In the genomic region with DNA sequence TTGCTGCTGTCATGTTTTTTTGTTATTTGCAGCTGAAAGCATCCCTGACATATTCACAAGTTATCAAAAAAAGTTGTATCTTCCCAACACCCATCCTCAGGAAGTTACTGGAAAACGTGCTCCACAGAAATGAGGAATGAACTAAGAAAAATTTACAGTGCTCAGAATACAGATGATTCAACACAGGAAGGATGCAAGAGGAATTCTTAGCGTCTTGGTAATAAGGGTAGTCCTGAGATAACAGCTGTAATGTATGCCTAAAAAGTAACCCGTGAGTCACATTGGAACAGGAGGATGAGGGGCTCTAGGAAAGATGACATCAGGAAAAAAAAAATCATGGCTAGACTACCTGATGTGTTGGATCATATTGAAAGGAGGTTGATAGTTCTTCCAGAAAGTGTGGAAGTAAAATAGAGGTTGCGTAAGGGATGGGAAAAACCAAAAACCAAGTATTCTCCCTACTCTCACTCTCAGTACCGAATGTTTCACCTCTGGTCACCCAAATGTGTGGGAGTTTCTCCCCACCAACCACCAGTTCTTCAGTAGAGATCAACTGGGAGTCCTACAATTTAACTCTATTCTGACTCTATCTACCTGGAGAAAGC, we compare ENCODE assay signal across 22 cellular contexts. TPM values are rescaled to one million over a fixed set of nuclear protein-coding genes. Genes with fewer than 3 reads are reported as not detected.
DNase-seq lines count a peak whose midpoint lies in the region; ATAC-seq and TF ChIP-seq lines count a peak whose summit lies in the region.
"Had no signal": no experiment of that assay in that cellular context is flagged by ENCODE, and none has a peak within 500 bp of the region (broad histone marks: within the 10 kb centered on the region; RNA-seq: fewer than 3 reads in every experiment).

No MANE protein-coding gene starts in this region.

- DNase-seq in 8988T, result peak; percentile 51
- peak; percentile 57 for DNase-seq in GM04504 (ENCODE audit: low read depth)
- peak; percentile 82 for DNase-seq in amniotic epithelial cell (ENCODE audit: low read depth)
- DNase-seq in foreskin keratinocyte, result peak; percentile 55 to 84
- no peak for DNase-seq in GM23338 (ENCODE audit: low spot score)
- DNase-seq in DMS 273 treated with DMSO at 0.1 percent for 48 hours (lab: John Stamatoyannopoulos, UW), result no peak
- no peak for DNase-seq in activated naive CD4-positive, alpha-beta T cell treated with Interleukin-2 at 50 U/mL for 16 hours
- DNase-seq: ACHN; activated B cell treated with CpG ODN at 0.5 μM for 24 hours; activated gamma-delta T cell treated with Interleukin-2 at 50 U/mL for 16 hours; H7; hippocampal formation; Kasumi-1; NCI-H1694; NCI-H510A; nephron progenitor cell; OCI-M1; stimulated activated naive B cell treated with anti-CD40 and anti-IgM and Interleukin-4, amounts not matched to agents 10 μg/mL and 1 μg/mL and 100 μg/mL, for 72 hours; upper lobe of right lung had no signal

- TF ChIP-seq CTCF in foreskin keratinocyte (conservative IDR thresholded peaks at IDR 0.05) (no peak), GM23338 (conservative IDR thresholded peaks at IDR 0.05; ENCODE audit: low read depth in 2 of 2) (no peak)

- H3K27ac ChIP-seq in foreskin keratinocyte (no peak overlapping the region), GM23338 (ENCODE audit: low read depth) (no peak overlapping the region)
- H3K27ac ChIP-seq: cardiac muscle cell, upper lobe of right lung had no signal

- no peak overlapping the region for H2AFZ ChIP-seq in GM23338

- H3K36me3 Mint-ChIP-seq in GM23338 (ENCODE audit: low read depth), result peaks cover 3% of the 10 kb centered on the region; the same call in 1 of the 3 replicates

- H3K4me3 Mint-ChIP-seq in GM23338, result no peak overlapping the region
- H3K4me3 Mint-ChIP-seq: activated B cell treated with CpG ODN at 0.5 μM for 24 hours; nephron progenitor cell; stimulated activated naive B cell treated with anti-CD40 and anti-IgM and Interleukin-4, amounts not matched to agents 10 μg/mL and 1 μg/mL and 100 μg/mL, for 72 hours had no signal

- no peaks in the 10 kb centered on the region for H3K79me2 ChIP-seq in GM23338 (replicated peaks; ENCODE audit: insufficient read depth)

- H3K4me1 Mint-ChIP-seq in GM23338, result peaks cover 9% of the 10 kb centered on the region; the same call in 2 of the 3 replicates

- no peak overlapping the region for H3K4me2 ChIP-seq in GM23338

- no peak overlapping the region for H3K27ac Mint-ChIP-seq in GM23338
- H3K27ac Mint-ChIP-seq: activated B cell treated with CpG ODN at 0.5 μM for 24 hours; nephron progenitor cell; stimulated activated naive B cell treated with anti-CD40 and anti-IgM and Interleukin-4, amounts not matched to agents 10 μg/mL and 1 μg/mL and 100 μg/mL, for 72 hours had no signal

- no peak overlapping the region for H3K4me3 ChIP-seq in GM23338
- H3K4me3 ChIP-seq: cardiac muscle cell, upper lobe of right lung had no signal

- no peaks in the 10 kb centered on the region for H3K9me2 ChIP-seq in GM23338 (ENCODE audit: insufficient read depth)

- H4K20me1 ChIP-seq in GM23338 (replicated peaks; ENCODE audit: insufficient read depth), result no peaks in the 10 kb centered on the region

- H3K36me3 ChIP-seq in GM23338 (ENCODE audit: insufficient read depth), result no peaks in the 10 kb centered on the region
- H3K36me3 ChIP-seq: cardiac muscle cell, upper lobe of right lung had no signal

- H3K4me1 ChIP-seq in foreskin keratinocyte, result no peaks in the 10 kb centered on the region
- peaks cover 10% of the 10 kb centered on the region; the same call in 1 of the 2 replicates for H3K4me1 ChIP-seq in GM23338 (ENCODE audit: insufficient read depth)

- peaks cover 3% of the 10 kb centered on the region for H3K9me3 Mint-ChIP-seq in GM23338

- H3K27me3 ChIP-seq in foreskin keratinocyte (peaks cover 40% of the 10 kb centered on the region), GM23338 (ENCODE audit: insufficient read depth) (peaks cover 36% of the 10 kb centered on the region)

- ATAC-seq in foreskin keratinocyte (no peak), GM23338 (no peak), HG03108 (IDR thresholded peaks at IDR 0.05; ENCODE audit: unreplicated experiment) (no peak)
- ATAC-seq: left lobe of liver; stimulated activated naive B cell treated with anti-CD40 and anti-IgM and Interleukin-4, amounts not matched to agents 10 μg/mL and 1 μg/mL and 100 μg/mL, for 72 hours; upper lobe of right lung had no signal

- peaks cover 24% of the 10 kb centered on the region for H3K27me3 Mint-ChIP-seq in GM23338 (ENCODE audit: insufficient read depth, low read depth, poor library complexity)

- no peaks in the 10 kb centered on the region for H3F3A ChIP-seq in GM23338 (replicated peaks; ENCODE audit: low read depth)

TF ChIP-seq in GM23338, 12 proteins besides CTCF, POLR2A, EP300 and RAD21 (continues in another document):
- TF ChIP-seq NANOG (IDR thresholded peaks at IDR 0.05; ENCODE audit: borderline replicate concordance), result no peak
- no peak for TF ChIP-seq EZH2 (IDR thresholded peaks at IDR 0.05; ENCODE audit: low read depth, unreplicated experiment)
- TF ChIP-seq ZNF331 (CRISPR knock-in tag; IDR thresholded peaks at IDR 0.05; ENCODE audit: low read depth), result no peak
- no peak for TF ChIP-seq REST (IDR thresholded peaks at IDR 0.05; ENCODE audit: unreplicated experiment)

RNA-seq across cellular contexts. Expression of gene ADAM12, which starts 3.9 kb away (rescaled TPM):
- total RNA-seq in foreskin keratinocyte, result 0.04 and 0.07 TPM in 2 replicates
- polyA plus RNA-seq in foreskin keratinocyte (0.04 TPM in 1 of 2 replicates, not detected in the other), GM23338 (2016; fragmentation: Nextera tagmentation; extraction: Ambion mirVana) (0.13 TPM in 1 of 2 replicates, not detected in the other)
- 0.16 and 0.87 TPM in 2 replicates for total RNA-seq in GM23338 (2014; rRNA removed; shearing (Covaris generic))
- total RNA-seq: left lobe of liver had no signal

Comparison
In these comparisons a context has a peak if more than half of its experiments do, and no peak if none do; other contexts are left out.
1. DNase-seq: peak in 8988T (single experiment), GM04504 (single experiment), amniotic epithelial cell (single experiment) and foreskin keratinocyte (2 of 2); none in GM23338 (single experiment), DMS 273 treated with DMSO at 0.1 percent for 48 hours (single experiment) and activated naive CD4-positive, alpha-beta T cell treated with Interleukin-2 at 50 U/mL for 16 hours (single experiment).